Comparison of ENCODE assay signal across 8 cellular contexts in genomic region chr15:32536507-32537172, GRCh38. TPM values are rescaled to one million over a fixed set of nuclear protein-coding genes. Genes with fewer than 3 reads are reported as not detected.
A peak's percentile ranks its signal among the peaks of the same experiment; 100 is the strongest.
DNase-seq lines count a peak whose midpoint lies in the region; ATAC-seq, FAIRE-seq and TF ChIP-seq lines count a peak whose summit lies in the region.
"Not testable (repeated sequence)": the region's sequence is repeated elsewhere in the genome, so short reads cannot be mapped to it uniquely, and the experiment has no call there.

No MANE protein-coding gene starts in this region.

- H3K79me2 ChIP-seq in keratinocyte (ENCODE audit: control insufficient read depth, insufficient read depth, low read length) = not testable (repeated sequence)

- peak overlapping the region in 1 of 3 experiments; percentile 39 for H3K4me3 ChIP-seq in keratinocyte (ENCODE audit: control insufficient read depth in 2 of 3, extremely low read depth in 1 of 3, insufficient read depth in 2 of 3, low read depth in 1 of 3, low read length in 3 of 3)
- H3K4me3 ChIP-seq in testis = peak overlapping the region; percentile 65 to 67

- not testable (repeated sequence) for H3K9ac ChIP-seq in keratinocyte (ENCODE audit: control insufficient read depth, extremely low read depth, insufficient read depth, low read length)

- POLR2A ChIA-PET in activated CD4-positive, alpha-beta memory T cell treated with anti-CD3 and anti-CD28 coated beads, Interleukin-2, amount 10 ng/mL, durations not matched to agents 7 days and 5 days (lab: Charles Lee) = not testable (repeated sequence)

- H3K27ac ChIP-seq in keratinocyte (ENCODE audit: control insufficient read depth, insufficient read depth, low read length) = not testable (repeated sequence)
- H3K27ac ChIP-seq in testis = peak overlapping the region; percentile 79 to 85

- H3K4me1 ChIP-seq in keratinocyte (ENCODE audit: control insufficient read depth, extremely low read depth, insufficient read depth, low read length); testis: not testable (repeated sequence)

- H3K27ac Mint-ChIP-seq in activated CD4-positive, alpha-beta memory T cell treated with anti-CD3 and anti-CD28 coated beads, Interleukin-2, amount 10 ng/mL, durations not matched to agents 7 days and 5 days = not testable (repeated sequence)
- H3K27ac Mint-ChIP-seq in chondrocyte (ENCODE audit: unreplicated experiment) = peak overlapping the region; percentile 45

- intact Hi-C loops in testis (cut with DNase I; ENCODE audit: low total_unique reads) = not testable (repeated sequence)

- not testable (repeated sequence) for H3K27me3 Mint-ChIP-seq in activated CD4-positive, alpha-beta memory T cell treated with anti-CD3 and anti-CD28 coated beads, Interleukin-2, amount 10 ng/mL, durations not matched to agents 7 days and 5 days; chondrocyte (ENCODE audit: low read depth)

- H3K4me1 Mint-ChIP-seq in activated CD4-positive, alpha-beta memory T cell treated with anti-CD3 and anti-CD28 coated beads, Interleukin-2, amount 10 ng/mL, durations not matched to agents 7 days and 5 days; chondrocyte (ENCODE audit: low read depth): not testable (repeated sequence)

- H4K20me1 ChIP-seq in keratinocyte (ENCODE audit: control insufficient read depth, extremely low read depth, insufficient read depth, low read length) = not testable (repeated sequence)

- dilution Hi-C loops in keratinocyte (cut with MboI; ENCODE audit: extremely low pct_ligation_motif_present, low sequenced_read_pairs) = not testable (repeated sequence)

- H3K4me2 ChIP-seq in keratinocyte (ENCODE audit: control insufficient read depth, extremely low read depth, insufficient read depth, low read depth, low read length) = not testable (repeated sequence)

- 0% methylated on average over 1 to 7 of the region's 61 CpGs for WGBS in testis, 2 donors

- in situ Hi-C loops in KBM-7 (cut with MboI; ENCODE audit: low pct_unique_long_range_greater_than_20kb, low sequenced_read_pairs) = not testable (repeated sequence)

- TF ChIP-seq CTCF in chondrocyte (IDR thresholded peaks at IDR 0.05); keratinocyte (optimal IDR thresholded peaks at IDR 0.05 in 1 of 3, IDR thresholded peaks at IDR 0.05 in 1 of 3, conservative IDR thresholded peaks at IDR 0.05 in 1 of 3; ENCODE audit: extremely low read depth in 1 of 3, insufficient read depth in 2 of 3, low read length in 3 of 3); testis (IDR thresholded peaks at IDR 0.05): not testable (repeated sequence)

- H3K36me3 ChIP-seq in keratinocyte (ENCODE audit: control insufficient read depth in 2 of 2, extremely low read depth in 1 of 2, insufficient read depth in 2 of 2, low read length in 2 of 2); testis (ENCODE audit: low read depth, missing control alignments): not testable (repeated sequence)

- not testable (repeated sequence) for TF ChIP-seq POLR2A in testis (IDR thresholded peaks at IDR 0.05)

- not testable (repeated sequence) for H3K27me3 ChIP-seq in keratinocyte (ENCODE audit: control insufficient read depth, extremely low read depth, insufficient read depth, low read length); testis

- peak; percentile 71 for ATAC-seq in GM18498 (IDR thresholded peaks at IDR 0.05; ENCODE audit: unreplicated experiment)
- peak; percentile 91 for ATAC-seq in HG02571 (IDR thresholded peaks at IDR 0.05; ENCODE audit: unreplicated experiment)

- H3K4me3 Mint-ChIP-seq in activated CD4-positive, alpha-beta memory T cell treated with anti-CD3 and anti-CD28 coated beads, Interleukin-2, amount 10 ng/mL, durations not matched to agents 7 days and 5 days = peak overlapping the region; percentile 17
- peak overlapping the region; percentile 72 for H3K4me3 Mint-ChIP-seq in chondrocyte (ENCODE audit: unreplicated experiment)

- not testable (repeated sequence) for H3K36me3 Mint-ChIP-seq in activated CD4-positive, alpha-beta memory T cell treated with anti-CD3 and anti-CD28 coated beads, Interleukin-2, amount 10 ng/mL, durations not matched to agents 7 days and 5 days (ENCODE audit: low read depth); chondrocyte (ENCODE audit: low read depth)

- peak overlapping the region; percentile 58 for H2AFZ ChIP-seq in keratinocyte (ENCODE audit: control insufficient read depth, low read length)

- not testable (repeated sequence) for H3K9me3 ChIP-seq in keratinocyte (ENCODE audit: control insufficient read depth, low read depth, low read length); testis

- CTCF ChIA-PET in activated CD4-positive, alpha-beta memory T cell treated with anti-CD3 and anti-CD28 coated beads, Interleukin-2, amount 10 ng/mL, durations not matched to agents 7 days and 5 days (lab: Charles Lee) = not testable (repeated sequence)

- H3K9me1 ChIP-seq in keratinocyte (ENCODE audit: control insufficient read depth, extremely low read depth, insufficient read depth, low read length) = not testable (repeated sequence)

- peak; percentile 61 for DNase-seq in KBM-7
- DNase-seq in activated CD4-positive, alpha-beta memory T cell treated with anti-CD3 and anti-CD28 coated beads, Interleukin-2, amount 10 ng/mL, durations not matched to agents 7 days and 5 days = peak; percentile 20
- DNase-seq in chondrocyte (ENCODE audit: low spot score); keratinocyte (ENCODE audit: low read depth, low spot score): not testable (repeated sequence)
- DNase-seq in retina = peak; percentile 63
- peak; percentile 39 for DNase-seq in testis

- H3K9me3 Mint-ChIP-seq in activated CD4-positive, alpha-beta memory T cell treated with anti-CD3 and anti-CD28 coated beads, Interleukin-2, amount 10 ng/mL, durations not matched to agents 7 days and 5 days; chondrocyte (ENCODE audit: low read depth): not testable (repeated sequence)

- not testable (repeated sequence) for FAIRE-seq in keratinocyte (lab: Jason Lieb, UNC)

RNA-seq across cellular contexts. Expression of gene GOLGA8N, which starts 56.6 kb away (rescaled TPM):
- 10 to 100 TPM; 13.2 to 13.8 TPM for total RNA-seq in activated CD4-positive, alpha-beta memory T cell treated with anti-CD3 and anti-CD28 coated beads, Interleukin-2, amount 10 ng/mL, durations not matched to agents 7 days and 5 days
- total RNA-seq in chondrocyte (6.8 to 17.8 TPM (median 7.8 TPM) in 3 replicates), testis (10 to 100 TPM; 26.0 to 61.0 TPM)
- polyA plus RNA-seq in keratinocyte (0.25 to 2.1 TPM (median 0.87 TPM) in 3 replicates), testis (ENCODE audit: insufficient read depth, low read depth, low replicate concordance) (35.3 TPM)
- 4.6 TPM for polyA plus RNA-seq in keratinocyte (2011; ENCODE audit: low read depth)
- 0.21 and 0.33 TPM in 2 replicates for polyA plus RNA-seq in keratinocyte (2011; cell fraction: cytosol; rRNA removed)
- polyA plus RNA-seq in keratinocyte (2011; cell fraction: nucleus; rRNA removed) = 3.6 and 5.0 TPM in 2 replicates
- 0.64 and 1.3 TPM in 2 replicates for polyA plus RNA-seq in keratinocyte (2012; ENCODE audit: low replicate concordance)
- polyA minus RNA-seq in keratinocyte = 2.4 to 5.4 TPM in 2 of 3 replicates, not detected in the other
- not detected for polyA minus RNA-seq in keratinocyte (2011; cell fraction: cytosol; rRNA and poly(A)+ RNA removed)
- 1.1 and 3.2 TPM in 2 replicates for polyA minus RNA-seq in keratinocyte (2011; cell fraction: nucleus; rRNA and poly(A)+ RNA removed)
